Comparison of ENCODE assay signal across 14 cellular contexts in the genomic region with DNA sequence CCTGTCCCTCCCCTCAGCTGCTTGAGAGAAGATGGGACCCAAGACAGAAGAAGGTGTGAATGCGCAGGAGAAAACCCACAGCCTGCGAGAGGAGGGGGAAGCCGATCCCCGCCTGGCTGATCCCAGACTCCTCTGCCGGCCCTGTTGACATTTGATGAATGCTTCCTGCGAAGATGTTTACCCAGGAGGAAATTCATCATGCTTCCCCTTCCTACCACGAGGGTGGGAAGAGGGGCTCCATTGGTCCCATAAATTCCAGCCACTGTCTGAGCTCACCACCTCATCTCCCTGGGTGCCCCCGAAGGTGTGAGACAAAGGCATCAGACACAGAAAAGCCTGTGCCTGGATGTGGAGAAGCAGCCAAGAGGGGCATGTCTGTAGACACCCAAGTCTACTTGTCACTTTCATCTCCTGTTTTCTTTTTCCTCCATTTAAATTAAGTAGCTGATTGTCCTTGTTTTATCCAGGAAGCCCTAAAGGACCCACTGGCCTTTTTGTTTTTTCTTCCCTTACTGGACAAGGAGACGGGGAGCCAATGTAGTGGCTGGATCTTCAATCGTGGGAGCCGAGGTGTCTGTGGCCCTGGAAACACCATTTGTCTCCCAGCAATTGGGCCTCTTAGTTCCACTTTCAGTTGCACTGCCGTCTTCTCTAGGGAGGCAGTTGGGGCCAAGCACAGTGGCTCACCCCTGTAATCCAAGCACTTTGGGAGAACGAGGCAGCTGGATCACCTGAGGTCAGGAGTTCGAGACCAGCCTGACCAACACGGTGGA.
"Had no signal": no experiment of that assay in that cellular context is flagged by ENCODE, and none has a peak within 500 bp of the region (broad histone marks: within the 10 kb centered on the region; RNA-seq: fewer than 3 reads in every experiment).

No MANE protein-coding gene starts in this region.

- H3K9me3 Mint-ChIP-seq: activated CD4-positive, alpha-beta memory T cell treated with anti-CD3 and anti-CD28 coated beads, Interleukin-2, amount 10 ng/mL, durations not matched to agents 7 days and 5 days; activated naive CD8-positive, alpha-beta T cell treated with anti-CD3 and anti-CD28 coated beads for 36 hours; natural killer cell had no signal

- H3K4me3 ChIP-seq: gastrocnemius medialis, left ventricle myocardium inferior, mucosa of descending colon, prostate gland, suprapubic skin had no signal

- H3K36me3 Mint-ChIP-seq: activated naive CD8-positive, alpha-beta T cell treated with anti-CD3 and anti-CD28 coated beads for 36 hours; natural killer cell had no signal

- H3K36me3 ChIP-seq: gastrocnemius medialis, left ventricle myocardium inferior, prostate gland, suprapubic skin had no signal

- H3K9me3 ChIP-seq: gastrocnemius medialis, left ventricle myocardium inferior, mucosa of descending colon, prostate gland, suprapubic skin had no signal

- H3K27ac ChIP-seq: gastrocnemius medialis, left ventricle myocardium inferior, prostate gland, suprapubic skin had no signal

- H3K27ac Mint-ChIP-seq: activated CD4-positive, alpha-beta memory T cell treated with anti-CD3 and anti-CD28 coated beads, Interleukin-2, amount 10 ng/mL, durations not matched to agents 7 days and 5 days; activated naive CD8-positive, alpha-beta T cell treated with anti-CD3 and anti-CD28 coated beads for 36 hours; natural killer cell had no signal

- ATAC-seq: gastrocnemius medialis; mucosa of descending colon; natural killer cell; stimulated activated naive CD8-positive, alpha-beta T cell treated with anti-CD3 and anti-CD28 coated beads, Interleukin-15, Interleukin-2, amounts not matched to agents 100 U/mL and 50 U/mL, for 24 hours had no signal

- DNase-seq: activated CD4-positive, alpha-beta memory T cell treated with anti-CD3 and anti-CD28 coated beads, Interleukin-2, amount 10 ng/mL, durations not matched to agents 7 days and 5 days; activated gamma-delta T cell; activated naive CD8-positive, alpha-beta T cell treated with anti-CD3 and anti-CD28 coated beads for 36 hours; activated T-cell treated with anti-CD3 and anti-CD28 coated beads, Interleukin-2, amount 50 U/mL, for 48 hours; gastrocnemius medialis; islet precursor cell; left ventricle myocardium inferior; mucosa of descending colon; natural killer cell; stimulated activated CD4-positive, alpha-beta T cell treated with anti-CD3 and anti-CD28 coated beads, Interleukin-4, amount 100 ng/mL, for 1 hour; stimulated activated CD8-positive, alpha-beta memory T cell treated with anti-CD3 and anti-CD28 coated beads, Interleukin-4, amount 100 ng/mL, for 48 hours; stimulated activated naive CD8-positive, alpha-beta T cell treated with anti-CD3 and anti-CD28 coated beads, Interleukin-15, Interleukin-2, amounts not matched to agents 100 U/mL and 50 U/mL, for 24 hours had no signal

- H3K4me1 ChIP-seq: gastrocnemius medialis, left ventricle myocardium inferior, prostate gland, suprapubic skin had no signal

- H3K4me1 Mint-ChIP-seq: activated naive CD8-positive, alpha-beta T cell treated with anti-CD3 and anti-CD28 coated beads for 36 hours; natural killer cell had no signal

- H3K4me3 Mint-ChIP-seq: activated CD4-positive, alpha-beta memory T cell treated with anti-CD3 and anti-CD28 coated beads, Interleukin-2, amount 10 ng/mL, durations not matched to agents 7 days and 5 days; activated naive CD8-positive, alpha-beta T cell treated with anti-CD3 and anti-CD28 coated beads for 36 hours; natural killer cell had no signal

- H3K27me3 ChIP-seq: gastrocnemius medialis, suprapubic skin had no signal
